In the genomic region with DNA sequence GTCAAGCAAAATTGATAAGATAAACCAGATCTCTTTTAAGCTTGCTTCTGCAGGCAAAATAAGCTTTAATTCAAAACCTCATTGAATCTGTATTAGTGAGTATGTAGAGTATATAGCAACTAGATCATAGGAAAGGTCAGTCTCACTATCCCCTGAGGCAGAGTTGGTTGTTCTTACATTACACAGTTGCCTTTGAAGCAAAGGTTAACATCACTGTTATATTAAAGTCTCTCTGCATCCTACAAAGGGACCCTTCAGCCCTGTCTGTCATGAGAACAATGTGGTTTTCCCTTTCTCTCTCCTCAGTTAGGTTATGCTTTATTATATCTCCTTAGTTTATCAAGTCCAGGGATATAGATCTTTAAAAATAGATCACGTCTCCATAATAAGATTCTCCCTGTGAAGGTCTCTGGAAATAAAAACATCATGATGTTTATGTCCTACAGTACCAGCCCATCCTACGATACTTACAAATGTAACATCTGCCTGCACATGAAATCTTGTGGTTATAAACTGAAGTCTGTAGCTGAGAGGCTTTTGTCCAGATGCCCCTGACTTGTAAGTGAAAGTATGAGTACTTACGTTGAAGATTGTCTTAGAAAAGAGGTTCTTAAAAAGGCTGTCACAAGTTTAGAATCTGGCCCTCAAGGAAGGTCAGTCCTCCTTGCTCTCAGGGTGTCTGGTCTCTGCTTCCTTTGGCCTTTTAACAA, we compare ENCODE assay signal across 25 cellular contexts.
DNase-seq lines count a peak whose midpoint lies in the region; ATAC-seq and TF ChIP-seq lines count a peak whose summit lies in the region.
"Had no signal": no experiment of that assay in that cellular context is flagged by ENCODE, and none has a peak within 500 bp of the region (broad histone marks: within the 10 kb centered on the region; RNA-seq: fewer than 3 reads in every experiment).

No MANE protein-coding gene starts in this region.

- peak overlapping the region; percentile 44; the same call in 1 of the 2 replicates for H2AFZ ChIP-seq in GM23338
- H2AFZ ChIP-seq in MM.1S (ENCODE audit: low read length): no peak overlapping the region

- no peak overlapping the region for H3K27ac Mint-ChIP-seq in GM23338
- H3K27ac Mint-ChIP-seq: B cell; CD4-positive, alpha-beta T cell; CD8-positive, alpha-beta T cell had no signal

- H3K36me3 ChIP-seq in GM23338 (ENCODE audit: insufficient read depth) (no peaks in the 10 kb centered on the region), MM.1S (replicated peaks; ENCODE audit: insufficient read depth, low read length) (no peaks in the 10 kb centered on the region), aorta (ENCODE audit: control insufficient read depth in 1 of 2, insufficient read depth in 2 of 2, low read length in 1 of 2) (no peaks in the 10 kb centered on the region)
- H3K36me3 ChIP-seq: BLaER1 treated with 17β-estradiol and CSF1 and Interleukin-3, amounts not matched to agents 10 nM and 100 nM had no signal

- H3F3A ChIP-seq in GM23338 (replicated peaks; ENCODE audit: low read depth) (no peaks in the 10 kb centered on the region), MM.1S (ENCODE audit: insufficient read depth, low read length) (no peaks in the 10 kb centered on the region)

- H3K4me1 ChIP-seq in GM23338 (ENCODE audit: insufficient read depth): no peaks in the 10 kb centered on the region
- no peaks in the 10 kb centered on the region for H3K4me1 ChIP-seq in MM.1S (ENCODE audit: low read length)
- H3K4me1 ChIP-seq in aorta (ENCODE audit: control insufficient read depth in 1 of 2, insufficient read depth in 2 of 2, low read length in 2 of 2): no peaks in the 10 kb centered on the region
- H3K4me1 ChIP-seq: BLaER1 treated with 17β-estradiol and CSF1 and Interleukin-3, amounts not matched to agents 10 nM and 100 nM had no signal

- H3K4me2 ChIP-seq in GM23338: no peak overlapping the region
- no peak overlapping the region for H3K4me2 ChIP-seq in MM.1S (ENCODE audit: low read depth, low read length)
- H3K4me2 ChIP-seq: BLaER1 treated with 17β-estradiol and CSF1 and Interleukin-3, amounts not matched to agents 10 nM and 100 nM had no signal

- 87 to 90% methylated on average over 3 of the region's 3 CpGs for WGBS in aorta, 2 donors

- TF ChIP-seq CTCF in GM23338 (conservative IDR thresholded peaks at IDR 0.05; ENCODE audit: low read depth in 2 of 2): no peak
- TF ChIP-seq CTCF in MM.1S (IDR thresholded peaks at IDR 0.05; ENCODE audit: low read length): no peak

- intact Hi-C loops in aorta (cut with DNase I): no loop called here

- H3K36me3 Mint-ChIP-seq in GM23338 (ENCODE audit: low read depth): no peaks in the 10 kb centered on the region
- H3K36me3 Mint-ChIP-seq: CD8-positive, alpha-beta T cell had no signal

- H3K9ac ChIP-seq in MM.1S (ENCODE audit: low read length): no peak overlapping the region
- H3K9ac ChIP-seq: BLaER1 treated with 17β-estradiol and CSF1 and Interleukin-3, amounts not matched to agents 10 nM and 100 nM had no signal

- no peaks in the 10 kb centered on the region for H3K27me3 Mint-ChIP-seq in GM23338 (ENCODE audit: insufficient read depth, low read depth, poor library complexity)

- H3K9me3 Mint-ChIP-seq in GM23338: no peaks in the 10 kb centered on the region
- H3K9me3 Mint-ChIP-seq: CD4-positive, alpha-beta T cell; CD8-positive, alpha-beta T cell had no signal

- no peaks in the 10 kb centered on the region for H3K9me2 ChIP-seq in GM23338 (ENCODE audit: insufficient read depth)
- no peaks in the 10 kb centered on the region for H3K9me2 ChIP-seq in MM.1S (replicated peaks; ENCODE audit: insufficient read depth, low read length)

- H4K20me1 ChIP-seq in GM23338 (replicated peaks; ENCODE audit: insufficient read depth): no peaks in the 10 kb centered on the region
- H4K20me1 ChIP-seq in MM.1S (ENCODE audit: insufficient read depth, low read length): no peaks in the 10 kb centered on the region
- H4K20me1 ChIP-seq: BLaER1 treated with 17β-estradiol and CSF1 and Interleukin-3, amounts not matched to agents 10 nM and 100 nM had no signal

- in situ Hi-C loops in SK-MEL-5 (cut with HindIII; ENCODE audit: low pct_unique_long_range_greater_than_20kb, low sequenced_read_pairs): no loop called here

- H3K27ac ChIP-seq in GM23338 (ENCODE audit: low read depth): no peak overlapping the region
- H3K27ac ChIP-seq in MM.1S (ENCODE audit: low read length): no peak overlapping the region
- no peak overlapping the region for H3K27ac ChIP-seq in aorta (ENCODE audit: low read depth in 1 of 2, low read length in 2 of 2)
- H3K27ac ChIP-seq: BLaER1 treated with 17β-estradiol and CSF1 and Interleukin-3, amounts not matched to agents 10 nM and 100 nM; C4-2B had no signal

- H3K27me3 ChIP-seq in GM23338 (ENCODE audit: insufficient read depth) (no peaks in the 10 kb centered on the region), MM.1S (replicated peaks; ENCODE audit: insufficient read depth, low read length) (no peaks in the 10 kb centered on the region), aorta (ENCODE audit: control insufficient read depth in 1 of 2, insufficient read depth in 2 of 2, low read length in 1 of 2) (no peaks in the 10 kb centered on the region)
- H3K27me3 ChIP-seq: BLaER1 treated with 17β-estradiol and CSF1 and Interleukin-3, amounts not matched to agents 10 nM and 100 nM had no signal

- H3K9me3 ChIP-seq in MM.1S (replicated peaks; ENCODE audit: insufficient read depth, low read length): no peaks in the 10 kb centered on the region
- H3K9me3 ChIP-seq in aorta (ENCODE audit: control insufficient read depth, low read length): no peaks in the 10 kb centered on the region
- H3K9me3 ChIP-seq: BLaER1 treated with 17β-estradiol and CSF1 and Interleukin-3, amounts not matched to agents 10 nM and 100 nM had no signal

- H3K4me3 Mint-ChIP-seq in GM23338: no peak overlapping the region
- H3K4me3 Mint-ChIP-seq: B cell; CD4-positive, alpha-beta T cell; CD8-positive, alpha-beta T cell had no signal

- H3K79me2 ChIP-seq in GM23338 (replicated peaks; ENCODE audit: insufficient read depth) (no peaks in the 10 kb centered on the region), MM.1S (ENCODE audit: low read length) (no peaks in the 10 kb centered on the region)

- DNase-seq in COLO829 (ENCODE audit: low spot score) (peak; percentile 15), GM23338 (ENCODE audit: low spot score) (no peak), MM.1S (peak; percentile 48), SK-MEL-5 (ENCODE audit: low read depth, low spot score) (peak; percentile 89), aorta (no peak), AG08396 (ENCODE audit: low spot score) (no peak), Kasumi-1 (lab: John Stamatoyannopoulos, UW) (no peak)
- DNase-seq: 8988T; ACHN; AML-193; CD4-positive, alpha-beta T cell; CD8-positive, alpha-beta T cell; COR-L47; DMS 273 treated with DMSO at 0.1 percent for 48 hours; DMS153; DMS53; DMS79; DND-41; EL; GDM1 had no signal

- ATAC-seq in GM23338: no peak
- no peak for ATAC-seq in aorta (ENCODE audit: low FRiP score)
- ATAC-seq in GM18519 (IDR thresholded peaks at IDR 0.05; ENCODE audit: low FRiP score, unreplicated experiment): no peak
- ATAC-seq: CD8-positive, alpha-beta T cell; GM12878 had no signal

- peaks cover 7% of the 10 kb centered on the region; the same call in 2 of the 3 replicates for H3K4me1 Mint-ChIP-seq in GM23338
- H3K4me1 Mint-ChIP-seq: B cell had no signal

- no peak overlapping the region for H3K4me3 ChIP-seq in GM23338
- no peak overlapping the region for H3K4me3 ChIP-seq in MM.1S (ENCODE audit: low read length)
- no peak overlapping the region for H3K4me3 ChIP-seq in aorta (ENCODE audit: low read length in 2 of 2)
- H3K4me3 ChIP-seq: BLaER1 treated with 17β-estradiol and CSF1 and Interleukin-3, amounts not matched to agents 10 nM and 100 nM; GM12878 had no signal

TF ChIP-seq in GM23338, 12 proteins besides CTCF, POLR2A, EP300 and RAD21 (continues in another document):
- no peak for TF ChIP-seq JUNB (IDR thresholded peaks at IDR 0.05; ENCODE audit: unreplicated experiment)
- no peak for TF ChIP-seq EZH2 (IDR thresholded peaks at IDR 0.05; ENCODE audit: low read depth, unreplicated experiment)
- no peak for TF ChIP-seq NANOG (IDR thresholded peaks at IDR 0.05; ENCODE audit: borderline replicate concordance)
- TF ChIP-seq EZH2phosphoT487 (IDR thresholded peaks at IDR 0.05; ENCODE audit: unreplicated experiment): no peak
- TF ChIP-seq CREB1 (CRISPR knock-in tag; IDR thresholded peaks at IDR 0.05; ENCODE audit: low read depth): no peak
- TF ChIP-seq ZNF331 (CRISPR knock-in tag; IDR thresholded peaks at IDR 0.05; ENCODE audit: low read depth): no peak
- TF ChIP-seq POLR2AphosphoS5 (IDR thresholded peaks at IDR 0.05; ENCODE audit: low read depth): no peak

Comparison
In these comparisons a context has a peak if more than half of its experiments do, and no peak if none do; other contexts are left out.
1. DNase-seq: peak in COLO829 (single experiment), MM.1S (single experiment) and SK-MEL-5 (single experiment); none in GM23338 (single experiment), aorta (0 of 2), AG08396 (single experiment) and Kasumi-1 (0 of 2).